9 cellular contexts compared by ENCODE assay signal in genomic region chr2:263022-263738, GRCh38. TPM values are rescaled to one million over a fixed set of nuclear protein-coding genes. Genes with fewer than 3 reads are reported as not detected.
DNase-seq lines count a peak whose midpoint lies in the region; ATAC-seq and TF ChIP-seq lines count a peak whose summit lies in the region.
"Had no signal": no experiment of that assay in that cellular context is flagged by ENCODE, and none has a peak within 500 bp of the region (broad histone marks: within the 10 kb centered on the region; RNA-seq: fewer than 3 reads in every experiment).

No MANE protein-coding gene starts in this region.

- H3K9me3 ChIP-seq in ES-I3 (ENCODE audit: control insufficient read depth, insufficient read depth, low read length), result peaks cover 6% of the 10 kb centered on the region; the same call in 1 of the 2 replicates
- no peaks in the 10 kb centered on the region for H3K9me3 ChIP-seq in T-helper 17 cell (ENCODE audit: control insufficient read depth, low read length, poor library complexity, severe bottlenecking)
- H3K9me3 ChIP-seq in psoas muscle, result peaks cover 5% of the 10 kb centered on the region
- H3K9me3 ChIP-seq in SJCRH30 (replicated peaks), result no peaks in the 10 kb centered on the region

- intact Hi-C loops in psoas muscle (cut with DNase I), result loop anchor here in 1 of 2 donors (10.0 kb wide), 1 partner anchor 412 kb away; the partner anchor contains the start of gene TMEM18

- H3K27me3 ChIP-seq in psoas muscle (ENCODE audit: insufficient read depth in 3 of 3, low read length in 2 of 3), result no peaks in the 10 kb centered on the region
- no peaks in the 10 kb centered on the region for H3K27me3 ChIP-seq in SJCRH30

- H3K27ac ChIP-seq in psoas muscle (no peak overlapping the region), SJCRH30 (no peak overlapping the region)

- H3K4me3 ChIP-seq in foreskin fibroblast (ENCODE audit: low read depth in 1 of 2, low read length in 2 of 2) (peak overlapping the region; percentile 65 to 94), psoas muscle (peak overlapping the region; percentile 91), SJCRH30 (no peak overlapping the region)

- peaks cover 7% of the 10 kb centered on the region; the same call in 1 of the 2 replicates for H3K4me1 ChIP-seq in ES-I3 (ENCODE audit: insufficient read depth, low read length)
- H3K4me1 ChIP-seq in psoas muscle, result peaks cover 15% of the 10 kb centered on the region
- 0 out of 2 replicates have a peak, but pooled peaks cover 6% of the 10 kb centered on the region for H3K4me1 ChIP-seq in SJCRH30

- no peaks in the 10 kb centered on the region for H3K27me3 Mint-ChIP-seq in T-helper 17 cell

- TF ChIP-seq CTCF in foreskin fibroblast (IDR thresholded peaks at IDR 0.05; ENCODE audit: low read depth, low read length), result no peak
- TF ChIP-seq CTCF in psoas muscle (IDR thresholded peaks at IDR 0.05), result no peak

- 50 to 57% (median 53%) methylated on average over 42 of the region's 42 CpGs for WGBS in psoas muscle, 3 donors

- ATAC-seq in T-helper 17 cell (no peak), psoas muscle (no peak), HG02588 (IDR thresholded peaks at IDR 0.05; ENCODE audit: unreplicated experiment) (no peak), left lobe of liver (no peak)

- no peaks in the 10 kb centered on the region for H3K36me3 ChIP-seq in ES-I3 (ENCODE audit: insufficient read depth, low read length)
- H3K36me3 ChIP-seq in psoas muscle (ENCODE audit: insufficient read depth in 1 of 2, low read depth in 1 of 2), result no peaks in the 10 kb centered on the region
- H3K36me3 ChIP-seq in SJCRH30, result no peaks in the 10 kb centered on the region; the same call in 1 of the 2 replicates

- no peaks in the 10 kb centered on the region for H3K36me3 Mint-ChIP-seq in T-helper 17 cell (ENCODE audit: low read depth)

- peak in 1 of 3 donors; percentile 15 for DNase-seq in T-helper 17 cell
- no peak for DNase-seq in foreskin fibroblast
- no peak for DNase-seq in psoas muscle
- no peak for DNase-seq in SJCRH30
- no peak for DNase-seq in NCI-H2029 treated with DMSO at 0.1 percent for 48 hours (lab: John Stamatoyannopoulos, UW)
- no peak for DNase-seq in left lobe of liver (ENCODE audit: low spot score)
- DNase-seq: NCI-H2081 treated with DMSO at 0.1 percent for 48 hours had no signal

- peak overlapping the region; percentile 90 for H3K27ac Mint-ChIP-seq in T-helper 17 cell

- H3K4me1 Mint-ChIP-seq in T-helper 17 cell, result peaks cover 15% of the 10 kb centered on the region

- peak overlapping the region; percentile 81 for H3K9ac ChIP-seq in ES-I3 (ENCODE audit: low read depth, low read length)

- H3K4me3 Mint-ChIP-seq in T-helper 17 cell, result peak overlapping the region; percentile 92

RNA-seq across cellular contexts. Expression of gene SH3YL1, which starts 0.7 kb away (rescaled TPM):
- total RNA-seq in T-helper 17 cell (10 to 100 TPM; 35.4 to 53.3 TPM), psoas muscle (10 to 100 TPM in 1 of 4 donors, 1 to 10 TPM in 3; 7.7 to 10.0 (median 8.9) TPM), left lobe of liver (7.3 TPM)
- 1 to 10 TPM; 8.3 to 9.6 (median 9.2) TPM for polyA plus RNA-seq in psoas muscle
- total RNA-seq in SJCRH30 (2014; rRNA removed; shearing (Covaris generic)), result 16.2 and 21.7 TPM in 2 replicates

RNA-seq across cellular contexts. Expression of gene ACP1, which starts 1.6 kb away (rescaled TPM):
- total RNA-seq in T-helper 17 cell (10 to 100 TPM; 71.2 to 87.2 TPM), psoas muscle (10 to 100 TPM; 55.8 to 73.6 (median 66.5) TPM), left lobe of liver (58.7 TPM)
- polyA plus RNA-seq in psoas muscle, result 100 to 1,000 TPM in 2 of 3 donors, 10 to 100 TPM in 1; 78.1 to 104 (median 100) TPM
- total RNA-seq in SJCRH30 (2014; rRNA removed; shearing (Covaris generic)), result 241 and 244 TPM in 2 replicates

RNA-seq across cellular contexts. Expression of gene ALKAL2, which starts 24.7 kb away (rescaled TPM):
- 1 to 10 TPM in 1 of 2 donors, not detected in 1; 1.0 TPM for total RNA-seq in T-helper 17 cell
- total RNA-seq in psoas muscle, result under 1 TPM in 1 of 4 donors, not detected in 3; 0.49 TPM
- polyA plus RNA-seq in psoas muscle, result 1 to 10 TPM in 1 of 3 donors, under 1 TPM in 2; 0.26 to 1.1 (median 0.35) TPM
- 0.43 and 0.65 TPM in 2 replicates for total RNA-seq in SJCRH30 (2014; rRNA removed; shearing (Covaris generic))
- 2.5 TPM for total RNA-seq in left lobe of liver
